ENCODE assay signal across 11 cellular contexts in the genomic region with DNA sequence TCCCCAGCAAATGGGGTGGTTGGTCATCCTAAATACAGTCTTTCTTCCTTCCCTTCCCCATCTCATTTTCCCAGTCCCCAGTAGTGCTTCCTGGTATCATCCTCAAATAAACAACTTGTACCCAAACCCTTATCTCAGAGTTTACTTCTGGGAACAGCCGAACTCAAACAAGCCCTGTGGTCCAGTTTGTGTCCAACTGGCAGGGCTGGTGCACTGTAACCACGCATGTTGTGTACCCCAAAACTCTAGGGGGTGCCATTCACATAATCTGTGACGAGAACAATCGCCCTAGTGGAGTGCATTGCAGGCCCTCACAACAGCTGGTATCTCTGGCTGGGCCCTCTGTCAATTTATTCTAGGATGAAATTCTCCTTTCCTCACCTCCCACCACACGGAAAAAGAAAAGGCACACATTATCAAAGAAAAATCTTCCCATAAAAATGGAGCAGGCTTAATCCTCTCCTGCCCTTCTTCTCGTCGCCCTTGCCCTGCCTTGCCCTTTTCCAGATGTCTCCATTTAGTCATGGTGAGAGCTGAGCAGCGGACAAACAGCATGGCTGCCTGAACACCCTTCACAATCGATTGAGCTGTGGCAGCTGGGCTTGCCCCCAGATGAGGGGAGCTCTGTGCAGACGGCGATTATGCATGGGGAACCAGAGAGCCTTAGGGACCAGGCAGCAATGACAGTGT.
"Had no signal": no experiment of that assay in that cellular context is flagged by ENCODE, and none has a peak within 500 bp of the region (broad histone marks: within the 10 kb centered on the region; RNA-seq: fewer than 3 reads in every experiment).

No MANE protein-coding gene starts in this region.

- DNase-seq: activated CD4-positive, alpha-beta memory T cell treated with anti-CD3 and anti-CD28 coated beads for 36 hours; activated gamma-delta T cell; activated T-cell treated with anti-CD3 and anti-CD28 coated beads, Interleukin-2, amount 50 U/mL, for 48 hours; amygdala; brain microvascular endothelial cell; dermis blood vessel endothelial cell; erythroblast; stimulated activated CD4-positive, alpha-beta T cell treated with anti-CD3 and anti-CD28 coated beads, Interleukin-4, amount 100 ng/mL, for 4 hours; thyroid gland had no signal

- H3K27ac ChIP-seq: brain microvascular endothelial cell, skin epidermis, thyroid gland had no signal

- H3K9me3 ChIP-seq: thyroid gland had no signal

- H3K4me3 ChIP-seq: skin epidermis, thyroid gland had no signal

- H3K27me3 ChIP-seq: brain microvascular endothelial cell, thyroid gland had no signal

- H3K36me3 ChIP-seq: brain microvascular endothelial cell, thyroid gland had no signal

- ATAC-seq: left lobe of liver had no signal
